ENCODE assay signal across 18 cellular contexts in genomic region chr9:130140701-130141100, GRCh38. TPM values are rescaled to one million over a fixed set of nuclear protein-coding genes. Genes with fewer than 3 reads are reported as not detected.
DNase-seq lines count a peak whose midpoint lies in the region; ATAC-seq, FAIRE-seq and TF ChIP-seq lines count a peak whose summit lies in the region.
"Had no signal": no experiment of that assay in that cellular context is flagged by ENCODE, and none has a peak within 500 bp of the region (broad histone marks: within the 10 kb centered on the region; RNA-seq: fewer than 3 reads in every experiment).

No MANE protein-coding gene starts in this region.

- H3K27ac Mint-ChIP-seq in activated naive CD8-positive, alpha-beta T cell treated with anti-CD3 and anti-CD28 coated beads for 36 hours, result peak overlapping the region; percentile 57
- H3K27ac Mint-ChIP-seq: type B pancreatic cell had no signal

- H3K4me2 ChIP-seq in BLaER1, result peak overlapping the region; percentile 58

- H3K4me3 ChIP-seq in BLaER1 (no peak overlapping the region), pancreas (no peak overlapping the region)
- H3K4me3 ChIP-seq: gastrocnemius medialis had no signal

- 81 to 92% methylated on average over 10 of the region's 10 CpGs for WGBS in pancreas, 2 donors

- no peaks in the 10 kb centered on the region for H3K27me3 ChIP-seq in BLaER1
- H3K27me3 ChIP-seq in pancreas, result no peaks in the 10 kb centered on the region
- H3K27me3 ChIP-seq: gastrocnemius medialis had no signal

- no peak overlapping the region for H3K27ac ChIP-seq in BLaER1
- no peak overlapping the region for H3K27ac ChIP-seq in pancreas
- H3K27ac ChIP-seq: gastrocnemius medialis, neutrophil had no signal

- H3K4me1 ChIP-seq in BLaER1 (peaks cover 74% of the 10 kb centered on the region), pancreas (no peaks in the 10 kb centered on the region)

- H3K9me3 ChIP-seq in BLaER1, result no peaks in the 10 kb centered on the region
- H3K9me3 ChIP-seq in pancreas, result no peaks in the 10 kb centered on the region
- H3K9me3 ChIP-seq: gastrocnemius medialis, neutrophil had no signal

- peaks cover 21% of the 10 kb centered on the region for H3K27me3 Mint-ChIP-seq in activated naive CD8-positive, alpha-beta T cell treated with anti-CD3 and anti-CD28 coated beads for 36 hours
- H3K27me3 Mint-ChIP-seq: type B pancreatic cell had no signal

- H3K36me3 Mint-ChIP-seq in activated naive CD8-positive, alpha-beta T cell treated with anti-CD3 and anti-CD28 coated beads for 36 hours, result peaks cover 29% of the 10 kb centered on the region

- FAIRE-seq in pancreas (lab: Jason Lieb, UNC), result no peak
- FAIRE-seq: kidney had no signal

- H4K20me1 ChIP-seq in BLaER1, result no peaks in the 10 kb centered on the region

- peaks cover 66% of the 10 kb centered on the region for H3K4me1 Mint-ChIP-seq in activated naive CD8-positive, alpha-beta T cell treated with anti-CD3 and anti-CD28 coated beads for 36 hours

- H3K4me3 Mint-ChIP-seq in activated naive CD8-positive, alpha-beta T cell treated with anti-CD3 and anti-CD28 coated beads for 36 hours, result no peak overlapping the region
- H3K4me3 Mint-ChIP-seq: type B pancreatic cell had no signal

- H3K9ac ChIP-seq in BLaER1, result no peak overlapping the region

- TF ChIP-seq CTCF in pancreas (IDR thresholded peaks at IDR 0.05), result no peak

- H3K36me3 ChIP-seq in BLaER1 (peaks cover 16% of the 10 kb centered on the region; the same call in 1 of the 2 replicates), pancreas (no peaks in the 10 kb centered on the region)

- DNase-seq in NOMO-1 treated with dmso at 0.1 percent for 144 hours (lab: John Stamatoyannopoulos, UW; ENCODE audit: unreplicated experiment) (peak; percentile 73), NCI-H2196 treated with DMSO at 0.1 percent for 48 hours (lab: John Stamatoyannopoulos, UW; ENCODE audit: unreplicated experiment) (no peak), pancreas (no peak), NCI-H1436 (lab: John Stamatoyannopoulos, UW) (no peak)
- peak; percentile 56 for DNase-seq in activated naive CD8-positive, alpha-beta T cell treated with anti-CD3 and anti-CD28 coated beads for 36 hours
- DNase-seq in stimulated activated CD4-positive, alpha-beta T cell treated with anti-CD3 and anti-CD28 coated beads, Interleukin-15, amount 100 ng/mL, for 48 hours (ENCODE audit: low read depth in 2 of 2), result peak; percentile 24 to 30
- DNase-seq: activated effector memory CD4-positive, alpha-beta T cell treated with Interleukin-2 at 50 U/mL for 16 hours; C1 segment of cervical spinal cord; cortex of kidney; gastrocnemius medialis; GF-D8; kidney; NCI-H1092 treated with DMSO at 0.1 percent for 48 hours; NCI-H774 had no signal

- no peaks in the 10 kb centered on the region for H3K9me3 Mint-ChIP-seq in activated naive CD8-positive, alpha-beta T cell treated with anti-CD3 and anti-CD28 coated beads for 36 hours
- H3K9me3 Mint-ChIP-seq: type B pancreatic cell had no signal

- intact Hi-C loops in pancreas (cut with DNase I), result no loop called here

- ATAC-seq in GM21367 (IDR thresholded peaks at IDR 0.05; ENCODE audit: unreplicated experiment), result no peak
- ATAC-seq in pancreas, result no peak
- ATAC-seq: gastrocnemius medialis had no signal

RNA-seq across cellular contexts. Expression of gene NCS1, which starts 31.5 kb away (rescaled TPM):
- total RNA-seq in activated naive CD8-positive, alpha-beta T cell treated with anti-CD3 and anti-CD28 coated beads for 36 hours, result 10 to 100 TPM; 10.5 to 11.9 TPM
- total RNA-seq in pancreas, result 1 to 10 TPM; 3.0 to 8.6 (median 5.5) TPM
- polyA plus RNA-seq in pancreas, result 1 to 10 TPM; 4.7 to 4.8 TPM

Comparison
In these comparisons a context has a peak if more than half of its experiments do, and no peak if none do; other contexts are left out.
1. DNase-seq: peak in NOMO-1 treated with dmso at 0.1 percent for 144 hours (single experiment), activated naive CD8-positive, alpha-beta T cell treated with anti-CD3 and anti-CD28 coated beads for 36 hours (single experiment) and stimulated activated CD4-positive, alpha-beta T cell treated with anti-CD3 and anti-CD28 coated beads, Interleukin-15, amount 100 ng/mL, for 48 hours (2 of 2); none in NCI-H2196 treated with DMSO at 0.1 percent for 48 hours (single experiment), pancreas (0 of 6) and NCI-H1436 (single experiment).